32 cellular contexts compared by ENCODE assay signal in genomic region chr10:86067436-86068050, GRCh38.
"Had no signal": no experiment of that assay in that cellular context is flagged by ENCODE, and none has a peak within 500 bp of the region (broad histone marks: within the 10 kb centered on the region; RNA-seq: fewer than 3 reads in every experiment).

No MANE protein-coding gene starts in this region.

- H3K4me1 Mint-ChIP-seq: activated B cell treated with CpG ODN at 0.5 μM for 24 hours had no signal

- H3K4me1 ChIP-seq: adrenal gland, body of pancreas, breast epithelium had no signal

- H3K4me3 Mint-ChIP-seq: activated B cell treated with CpG ODN at 0.5 μM for 24 hours; activated CD4-positive, alpha-beta memory T cell treated with anti-CD3 and anti-CD28 coated beads for 36 hours; activated T-cell treated with anti-CD3 and anti-CD28 coated beads, Interleukin-2, amount 50 U/mL, for 4 hours had no signal

- H3K9me3 Mint-ChIP-seq: activated B cell treated with CpG ODN at 0.5 μM for 24 hours; activated CD4-positive, alpha-beta memory T cell treated with anti-CD3 and anti-CD28 coated beads for 36 hours; activated naive CD4-positive, alpha-beta T cell treated with anti-CD3 and anti-CD28 coated beads, Interleukin-2, amount 50 U/mL, for 72 hours; activated T-cell treated with anti-CD3 and anti-CD28 coated beads, Interleukin-2, amount 50 U/mL, for 4 hours had no signal

- H3K36me3 ChIP-seq: adrenal gland, breast epithelium had no signal

- H3K9me3 ChIP-seq: adrenal gland, body of pancreas, breast epithelium had no signal

- H3K27ac Mint-ChIP-seq: activated B cell treated with CpG ODN at 0.5 μM for 24 hours; activated CD4-positive, alpha-beta memory T cell treated with anti-CD3 and anti-CD28 coated beads for 36 hours; activated naive CD4-positive, alpha-beta T cell treated with anti-CD3 and anti-CD28 coated beads, Interleukin-2, amount 50 U/mL, for 72 hours; IgD-negative memory B cell had no signal

- H3K4me3 ChIP-seq: adrenal gland, body of pancreas, breast epithelium had no signal

- H3K27ac ChIP-seq: adrenal gland, body of pancreas, breast epithelium, VCaP had no signal

- H3K27me3 ChIP-seq: adrenal gland, body of pancreas, breast epithelium had no signal

- H3K27me3 Mint-ChIP-seq: activated CD4-positive, alpha-beta memory T cell treated with anti-CD3 and anti-CD28 coated beads for 36 hours had no signal

- ATAC-seq: activated naive CD4-positive, alpha-beta T cell treated with anti-CD3 and anti-CD28 coated beads, Interleukin-2, amount 50 U/mL, for 72 hours; activated T-cell treated with anti-CD3 and anti-CD28 coated beads, Interleukin-2, amount 50 U/mL, for 4 hours; body of pancreas had no signal

- DNase-seq: activated B cell treated with CpG ODN at 0.5 μM for 24 hours; activated CD4-positive, alpha-beta memory T cell treated with anti-CD3 and anti-CD28 coated beads for 36 hours; activated CD4-positive, alpha-beta T cell treated with anti-CD3 and anti-CD28 coated beads for 4 hours; activated CD4-positive, alpha-beta T cell treated with anti-CD3 and anti-CD28 coated beads, Interleukin-2, amount 50 U/mL, for 1 hour; activated CD4-positive, CD25-positive, alpha-beta regulatory T cell treated with anti-CD3 and anti-CD28 coated beads, Interleukin-2, amount 50 U/mL, for 72 hours; activated naive CD4-positive, alpha-beta T cell treated with Interleukin-2 at 50 U/mL for 16 hours; activated T-cell treated with anti-CD3 and anti-CD28 coated beads for 4 hours; activated T-cell treated with anti-CD3 and anti-CD28 coated beads, Interleukin-2, amount 50 U/mL, for 4 hours; body of pancreas; central memory CD4-positive, alpha-beta T cell; Karpas-422; KBM-7; NCI-H1105; NCI-H1417 treated with DMSO at 0.1 percent for 48 hours; NCI-H187 treated with DMSO at 0.1 percent for 48 hours; NCI-H2081; NCI-H2171 treated with DMSO at 0.1 percent for 48 hours; NCI-H2227 treated with DMSO at 0.1 percent for 48 hours; NCI-H446; NCI-H510A treated with DMSO at 0.1 percent for 48 hours; NCI-H69; OCI-M1; Right ventricle myocardium superior; SW 1271; T-helper 1 cell; T-helper 2 cell; T-helper 9 cell had no signal

- H3K36me3 Mint-ChIP-seq: activated CD4-positive, alpha-beta memory T cell treated with anti-CD3 and anti-CD28 coated beads for 36 hours; activated naive CD4-positive, alpha-beta T cell treated with anti-CD3 and anti-CD28 coated beads, Interleukin-2, amount 50 U/mL, for 72 hours; IgD-negative memory B cell had no signal
